In genomic region chr10:13053208-13053607, GRCh38 we compare ENCODE assay signal across 1 cellular context. TPM values are rescaled to one million over a fixed set of nuclear protein-coding genes. Genes with fewer than 3 reads are reported as not detected.
"Had no signal": no experiment of that assay in that cellular context is flagged by ENCODE, and none has a peak within 500 bp of the region (broad histone marks: within the 10 kb centered on the region; RNA-seq: fewer than 3 reads in every experiment).

No MANE protein-coding gene starts in this region.

RNA-seq across cellular contexts. Expression of gene CCDC3, which starts 51.7 kb away (rescaled TPM):
- total RNA-seq: GM23248 had no signal
- polyA plus RNA-seq: GM23248 had no signal
